ENCODE assay signal across 1 cellular context in the genomic region with DNA sequence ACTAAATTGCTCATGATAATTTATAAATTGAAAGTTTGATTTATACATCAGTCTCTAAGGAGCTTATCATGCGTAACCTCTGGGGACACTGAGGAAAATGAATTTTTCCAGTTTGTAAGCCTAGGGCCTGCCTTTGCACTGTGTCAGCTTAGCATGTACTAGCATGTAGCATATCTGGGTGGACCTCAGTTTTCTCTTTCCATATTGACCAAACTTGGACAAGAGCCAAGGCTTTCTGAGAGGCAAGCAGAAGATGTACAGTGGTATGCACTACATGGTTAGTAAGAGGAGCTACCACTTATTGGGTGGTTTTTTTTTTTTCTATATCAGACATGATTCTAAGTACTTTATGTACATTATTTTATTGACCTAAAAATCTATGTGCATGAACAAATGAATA.
TF ChIP-seq lines count a peak whose summit lies in the region.

No MANE protein-coding gene starts in this region.

TF ChIP-seq in neural cell, 6 proteins besides CTCF, POLR2A, EP300 and RAD21 (continued from another document):
- TF ChIP-seq, protein P1, sequence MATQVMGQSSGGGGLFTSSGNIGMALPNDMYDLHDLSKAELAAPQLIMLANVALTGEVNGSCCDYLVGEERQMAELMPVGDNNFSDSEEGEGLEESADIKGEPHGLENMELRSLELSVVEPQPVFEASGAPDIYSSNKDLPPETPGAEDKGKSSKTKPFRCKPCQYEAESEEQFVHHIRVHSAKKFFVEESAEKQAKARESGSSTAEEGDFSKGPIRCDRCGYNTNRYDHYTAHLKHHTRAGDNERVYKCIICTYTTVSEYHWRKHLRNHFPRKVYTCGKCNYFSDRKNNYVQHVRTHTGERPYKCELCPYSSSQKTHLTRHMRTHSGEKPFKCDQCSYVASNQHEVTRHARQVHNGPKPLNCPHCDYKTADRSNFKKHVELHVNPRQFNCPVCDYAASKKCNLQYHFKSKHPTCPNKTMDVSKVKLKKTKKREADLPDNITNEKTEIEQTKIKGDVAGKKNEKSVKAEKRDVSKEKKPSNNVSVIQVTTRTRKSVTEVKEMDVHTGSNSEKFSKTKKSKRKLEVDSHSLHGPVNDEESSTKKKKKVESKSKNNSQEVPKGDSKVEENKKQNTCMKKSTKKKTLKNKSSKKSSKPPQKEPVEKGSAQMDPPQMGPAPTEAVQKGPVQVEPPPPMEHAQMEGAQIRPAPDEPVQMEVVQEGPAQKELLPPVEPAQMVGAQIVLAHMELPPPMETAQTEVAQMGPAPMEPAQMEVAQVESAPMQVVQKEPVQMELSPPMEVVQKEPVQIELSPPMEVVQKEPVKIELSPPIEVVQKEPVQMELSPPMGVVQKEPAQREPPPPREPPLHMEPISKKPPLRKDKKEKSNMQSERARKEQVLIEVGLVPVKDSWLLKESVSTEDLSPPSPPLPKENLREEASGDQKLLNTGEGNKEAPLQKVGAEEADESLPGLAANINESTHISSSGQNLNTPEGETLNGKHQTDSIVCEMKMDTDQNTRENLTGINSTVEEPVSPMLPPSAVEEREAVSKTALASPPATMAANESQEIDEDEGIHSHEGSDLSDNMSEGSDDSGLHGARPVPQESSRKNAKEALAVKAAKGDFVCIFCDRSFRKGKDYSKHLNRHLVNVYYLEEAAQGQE (IDR thresholded peaks at IDR 0.05; ENCODE audit: borderline replicate concordance) = no peak
- no peak for TF ChIP-seq MXI1 (conservative IDR thresholded peaks at IDR 0.05; ENCODE audit: poor library complexity, severe bottlenecking)
TF ChIP-seq in neural cell: peak in this region for 0.
